ENCODE assay signal across 23 cellular contexts in genomic region chr19:48934837-48935236, GRCh38. TPM values are rescaled to one million over a fixed set of nuclear protein-coding genes. Genes with fewer than 3 reads are reported as not detected.
DNase-seq lines count a peak whose midpoint lies in the region; ATAC-seq and TF ChIP-seq lines count a peak whose summit lies in the region.
"Had no signal": no experiment of that assay in that cellular context is flagged by ENCODE, and none has a peak within 500 bp of the region (broad histone marks: within the 10 kb centered on the region; RNA-seq: fewer than 3 reads in every experiment).

No MANE protein-coding gene starts in this region.

- no peaks in the 10 kb centered on the region for H3K27me3 Mint-ChIP-seq in activated CD4-positive, alpha-beta T cell treated with anti-CD3 and anti-CD28 coated beads, Interleukin-2, amount 10 ng/mL, durations not matched to agents 7 days and 5 days
- H3K27me3 Mint-ChIP-seq in HFFc6 (ENCODE audit: insufficient read depth), result peaks cover 11% of the 10 kb centered on the region
- peaks cover 47% of the 10 kb centered on the region for H3K27me3 Mint-ChIP-seq in nephron progenitor cell (ENCODE audit: low read depth, poor library complexity)

- peak; percentile 17; the same call in 1 of the 2 replicates for TF ChIP-seq CTCF in HFFc6 (IDR thresholded peaks at IDR 0.05)
- TF ChIP-seq CTCF in nephron progenitor cell (IDR thresholded peaks at IDR 0.05), result no peak

- POLR2A ChIA-PET in activated CD4-positive, alpha-beta T cell treated with anti-CD3 and anti-CD28 coated beads, Interleukin-2, amount 10 ng/mL, durations not matched to agents 7 days and 5 days (lab: Charles Lee), result no interaction called here

- peaks cover 17% of the 10 kb centered on the region for H3K4me1 Mint-ChIP-seq in activated CD4-positive, alpha-beta T cell treated with anti-CD3 and anti-CD28 coated beads, Interleukin-2, amount 10 ng/mL, durations not matched to agents 7 days and 5 days
- H3K4me1 Mint-ChIP-seq in HFFc6 (ENCODE audit: low read depth) (peaks cover 11% of the 10 kb centered on the region), nephron progenitor cell (peaks cover 22% of the 10 kb centered on the region)

- H3K9me3 Mint-ChIP-seq in activated CD4-positive, alpha-beta T cell treated with anti-CD3 and anti-CD28 coated beads, Interleukin-2, amount 10 ng/mL, durations not matched to agents 7 days and 5 days, result no peaks in the 10 kb centered on the region
- H3K9me3 Mint-ChIP-seq in HFFc6 (no peaks in the 10 kb centered on the region; the same call in 1 of the 2 replicates), nephron progenitor cell (peaks cover 7% of the 10 kb centered on the region)
- H3K9me3 Mint-ChIP-seq: activated CD4-positive, alpha-beta memory T cell treated with anti-CD3 and anti-CD28 coated beads, Interleukin-2, amount 10 ng/mL, durations not matched to agents 7 days and 5 days; IgD-negative memory B cell; stimulated activated memory B cell treated with anti-CD40 and anti-IgM and Interleukin-4, amounts not matched to agents 10 μg/mL and 1 μg/mL and 100 μg/mL, for 72 hours had no signal

- ATAC-seq in HG03159 (IDR thresholded peaks at IDR 0.05; ENCODE audit: unreplicated experiment), result no peak
- ATAC-seq: mucosa of descending colon; stimulated activated memory B cell treated with anti-CD40 and anti-IgM and Interleukin-4, amounts not matched to agents 10 μg/mL and 1 μg/mL and 100 μg/mL, for 72 hours had no signal

- no peak for DNase-seq in activated CD4-positive, alpha-beta T cell treated with anti-CD3 and anti-CD28 coated beads, Interleukin-2, amount 10 ng/mL, durations not matched to agents 7 days and 5 days
- DNase-seq in activated CD4-positive, alpha-beta T cell treated with anti-CD3 and anti-CD28 coated beads, Interleukin-2, amount 50 U/mL, for 4 hours, result no peak
- DNase-seq in HFFc6 (no peak), cerebellar cortex (ENCODE audit: low spot score) (peak; percentile 42), nephron progenitor cell (no peak), nucleus accumbens (lab: John Stamatoyannopoulos, UW) (no peak), NCI-H1092 (lab: John Stamatoyannopoulos, UW) (no peak)
- DNase-seq: activated CD4-positive, alpha-beta memory T cell treated with anti-CD3 and anti-CD28 coated beads, Interleukin-2, amount 10 ng/mL, durations not matched to agents 7 days and 5 days; activated CD4-positive, CD25-positive, alpha-beta regulatory T cell; activated naive CD4-positive, alpha-beta T cell; anterior cingulate cortex; central memory CD4-positive, alpha-beta T cell; COR-L47; left ventricle myocardium inferior; mucosa of descending colon; NCI-H1436; NCI-H524; SK-N-SH; small intestine had no signal

- peaks cover 1% of the 10 kb centered on the region for H3K36me3 Mint-ChIP-seq in activated CD4-positive, alpha-beta T cell treated with anti-CD3 and anti-CD28 coated beads, Interleukin-2, amount 10 ng/mL, durations not matched to agents 7 days and 5 days (ENCODE audit: low read depth)
- H3K36me3 Mint-ChIP-seq in HFFc6 (ENCODE audit: low read depth) (no peaks in the 10 kb centered on the region; the same call in 1 of the 2 replicates), nephron progenitor cell (ENCODE audit: low read depth) (peaks cover 8% of the 10 kb centered on the region)
- H3K36me3 Mint-ChIP-seq: IgD-negative memory B cell; stimulated activated memory B cell treated with anti-CD40 and anti-IgM and Interleukin-4, amounts not matched to agents 10 μg/mL and 1 μg/mL and 100 μg/mL, for 72 hours had no signal

- H3K27ac Mint-ChIP-seq in activated CD4-positive, alpha-beta T cell treated with anti-CD3 and anti-CD28 coated beads, Interleukin-2, amount 10 ng/mL, durations not matched to agents 7 days and 5 days, result peak overlapping the region; percentile 36
- H3K27ac Mint-ChIP-seq in HFFc6 (no peak overlapping the region), nephron progenitor cell (no peak overlapping the region)
- H3K27ac Mint-ChIP-seq: activated CD4-positive, alpha-beta memory T cell treated with anti-CD3 and anti-CD28 coated beads, Interleukin-2, amount 10 ng/mL, durations not matched to agents 7 days and 5 days; IgD-negative memory B cell; stimulated activated memory B cell treated with anti-CD40 and anti-IgM and Interleukin-4, amounts not matched to agents 10 μg/mL and 1 μg/mL and 100 μg/mL, for 72 hours had no signal

- CTCF ChIA-PET in activated CD4-positive, alpha-beta T cell treated with anti-CD3 and anti-CD28 coated beads, Interleukin-2, amount 10 ng/mL, durations not matched to agents 7 days and 5 days (lab: Charles Lee), result interaction anchor here (1.3 kb wide), 1 partner anchor 23 kb away, joined by 3 read pairs; no protein-coding TSS in a partner anchor

- no peak overlapping the region for H3K4me3 Mint-ChIP-seq in activated CD4-positive, alpha-beta T cell treated with anti-CD3 and anti-CD28 coated beads, Interleukin-2, amount 10 ng/mL, durations not matched to agents 7 days and 5 days
- H3K4me3 Mint-ChIP-seq in HFFc6 (no peak overlapping the region), nephron progenitor cell (peak overlapping the region; percentile 68)
- H3K4me3 Mint-ChIP-seq: activated CD4-positive, alpha-beta memory T cell treated with anti-CD3 and anti-CD28 coated beads, Interleukin-2, amount 10 ng/mL, durations not matched to agents 7 days and 5 days; stimulated activated memory B cell treated with anti-CD40 and anti-IgM and Interleukin-4, amounts not matched to agents 10 μg/mL and 1 μg/mL and 100 μg/mL, for 72 hours had no signal

RNA-seq across cellular contexts. Expression of gene DHDH, which starts 1.3 kb away (rescaled TPM):
- 1 to 10 TPM; 3.1 to 3.2 TPM for total RNA-seq in activated CD4-positive, alpha-beta T cell treated with anti-CD3 and anti-CD28 coated beads, Interleukin-2, amount 10 ng/mL, durations not matched to agents 7 days and 5 days
- total RNA-seq in HFFc6 (2021; fragmentation: NEBNext Ultra II Directional; extraction: Animal tissue kit (Norgen Biotek cat#: 25700)), result not detected
- total RNA-seq: left ventricle myocardium inferior, MCF 10A had no signal

RNA-seq across cellular contexts. Expression of gene BAX, which starts 19.8 kb away (rescaled TPM):
- 100 to 1,000 TPM; 310 to 324 TPM for total RNA-seq in activated CD4-positive, alpha-beta T cell treated with anti-CD3 and anti-CD28 coated beads, Interleukin-2, amount 10 ng/mL, durations not matched to agents 7 days and 5 days
- total RNA-seq in HFFc6 (2021; fragmentation: NEBNext Ultra II Directional; extraction: Animal tissue kit (Norgen Biotek cat#: 25700)), result 100 to 1,000 TPM; 223 to 260 (median 244) TPM

RNA-seq across cellular contexts. Expression of gene FTL, which starts 30.3 kb away (rescaled TPM):
- total RNA-seq in activated CD4-positive, alpha-beta T cell treated with anti-CD3 and anti-CD28 coated beads, Interleukin-2, amount 10 ng/mL, durations not matched to agents 7 days and 5 days, result 100 to 1,000 TPM; 683 to 880 TPM
- 1,000 to 10,000 TPM; 2,438 to 4,450 (median 3,824) TPM for total RNA-seq in HFFc6 (2021; fragmentation: NEBNext Ultra II Directional; extraction: Animal tissue kit (Norgen Biotek cat#: 25700))

RNA-seq across cellular contexts. Expression of gene NUCB1, which starts 34.7 kb away (rescaled TPM):
- 100 to 1,000 TPM; 231 to 251 TPM for total RNA-seq in activated CD4-positive, alpha-beta T cell treated with anti-CD3 and anti-CD28 coated beads, Interleukin-2, amount 10 ng/mL, durations not matched to agents 7 days and 5 days
- total RNA-seq in HFFc6 (2021; fragmentation: NEBNext Ultra II Directional; extraction: Animal tissue kit (Norgen Biotek cat#: 25700)), result 100 to 1,000 TPM; 129 to 160 (median 152) TPM

RNA-seq across cellular contexts. Expression of gene TULP2, which starts 36.3 kb away (rescaled TPM):
- not detected for total RNA-seq in activated CD4-positive, alpha-beta T cell treated with anti-CD3 and anti-CD28 coated beads, Interleukin-2, amount 10 ng/mL, durations not matched to agents 7 days and 5 days
- total RNA-seq in HFFc6 (2021; fragmentation: NEBNext Ultra II Directional; extraction: Animal tissue kit (Norgen Biotek cat#: 25700)), result under 1 TPM in 1 of 6 experiments, not detected in 5; 0.38 TPM
- total RNA-seq: MCF 10A had no signal

Comparison
In these comparisons a context has a peak if more than half of its experiments do, and no peak if none do; other contexts are left out.
1. RNA of gene DHDH, which starts 1.3 kb away (total RNA-seq): 3.1 to 3.2 TPM in activated CD4-positive, alpha-beta T cell treated with anti-CD3 and anti-CD28 coated beads, Interleukin-2, amount 10 ng/mL, durations not matched to agents 7 days and 5 days; not detected in HFFc6; every median in the first group is over 4 times any median in the second.